Comparison of ENCODE assay signal across 26 cellular contexts in the genomic region with DNA sequence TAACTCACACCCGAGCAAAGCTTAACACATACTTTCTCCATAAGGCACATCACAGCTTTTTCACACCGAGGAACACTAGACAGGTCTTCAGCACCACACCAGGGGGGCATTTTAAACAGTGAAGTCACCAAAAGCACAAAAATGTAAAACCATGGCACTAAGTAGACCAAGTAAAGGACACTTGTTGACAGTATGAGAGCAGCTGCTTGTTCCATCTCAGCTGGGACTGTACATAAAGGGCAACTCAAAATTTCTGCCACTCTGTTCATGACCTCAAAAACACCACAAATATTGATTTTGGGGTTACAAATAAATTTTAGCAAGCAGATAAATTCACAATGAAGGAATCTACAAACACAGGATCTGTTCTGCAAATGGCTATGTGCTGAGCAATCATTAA.
DNase-seq lines count a peak whose midpoint lies in the region; ATAC-seq and TF ChIP-seq lines count a peak whose summit lies in the region.
"Had no signal": no experiment of that assay in that cellular context is flagged by ENCODE, and none has a peak within 500 bp of the region (broad histone marks: within the 10 kb centered on the region; RNA-seq: fewer than 3 reads in every experiment).

No MANE protein-coding gene starts in this region.

- TF ChIP-seq CTCF in GM12864 (IDR thresholded peaks at IDR 0.05; ENCODE audit: low read depth, low read length, missing control alignments) (no peak), endothelial cell (IDR thresholded peaks at IDR 0.05; ENCODE audit: unreplicated experiment) (no peak), upper lobe of right lung (IDR thresholded peaks at IDR 0.05) (no peak)

- DNase-seq in GM12864 (ENCODE audit: low read depth) (no peak), SJCRH30 (peak in 1 of 2 experiments; percentile 25), endothelial cell (ENCODE audit: low spot score) (no peak), upper lobe of right lung (no peak), DMS79 treated with DMSO at 0.1 percent for 48 hours (lab: John Stamatoyannopoulos, UW) (no peak)
- DNase-seq: activated CD8-positive, alpha-beta T cell treated with anti-CD3 and anti-CD28 coated beads, Interleukin-2, amount 10 ng/mL, durations not matched to agents 7 days and 5 days; activated naive CD4-positive, alpha-beta T cell; activated T-cell treated with anti-CD3 and anti-CD28 coated beads, Interleukin-2, amount 50 U/mL, for 1 hour; caudate nucleus; COR-L47; dorsolateral prefrontal cortex; left lung; midbrain; NCI-H1105; NCI-H2029 treated with DMSO at 0.1 percent for 48 hours; NCI-H446 treated with DMSO at 0.1 percent for 48 hours; T-helper 9 cell; testis had no signal

- H3K27me3 ChIP-seq in SJCRH30 (no peaks in the 10 kb centered on the region), upper lobe of right lung (no peaks in the 10 kb centered on the region)
- H3K27me3 ChIP-seq: ascending aorta, dorsolateral prefrontal cortex, left lung, testis had no signal

- H3K4me3 Mint-ChIP-seq in endothelial cell (ENCODE audit: unreplicated experiment), result peak overlapping the region; percentile 11
- H3K4me3 Mint-ChIP-seq in stimulated activated memory B cell treated with anti-CD40 and anti-IgM and Interleukin-4, amounts not matched to agents 10 μg/mL and 1 μg/mL and 100 μg/mL, for 72 hours, result peak overlapping the region; percentile 24
- H3K4me3 Mint-ChIP-seq: activated CD8-positive, alpha-beta T cell treated with anti-CD3 and anti-CD28 coated beads, Interleukin-2, amount 10 ng/mL, durations not matched to agents 7 days and 5 days; neural crest cell had no signal

- H3K4me1 ChIP-seq in SJCRH30, result peaks cover 49% of the 10 kb centered on the region
- no peaks in the 10 kb centered on the region for H3K4me1 ChIP-seq in upper lobe of right lung
- H3K4me1 ChIP-seq: left lung had no signal

- H3K36me3 ChIP-seq in SJCRH30, result no peaks in the 10 kb centered on the region; the same call in 1 of the 2 replicates
- peaks cover 4% of the 10 kb centered on the region for H3K36me3 ChIP-seq in upper lobe of right lung

- H3K9me3 ChIP-seq in SJCRH30 (replicated peaks) (no peaks in the 10 kb centered on the region), upper lobe of right lung (no peaks in the 10 kb centered on the region)
- H3K9me3 ChIP-seq: ascending aorta, left lung, testis had no signal

- H3K27me3 Mint-ChIP-seq in endothelial cell (ENCODE audit: unreplicated experiment), result peaks cover 3% of the 10 kb centered on the region
- H3K27me3 Mint-ChIP-seq in stimulated activated memory B cell treated with anti-CD40 and anti-IgM and Interleukin-4, amounts not matched to agents 10 μg/mL and 1 μg/mL and 100 μg/mL, for 72 hours, result no peaks in the 10 kb centered on the region

- H3K4me3 ChIP-seq in GM12864 (ENCODE audit: low read depth, low read length) (peak overlapping the region; percentile 1; the same call in 1 of the 2 replicates), SJCRH30 (no peak overlapping the region), upper lobe of right lung (no peak overlapping the region)
- H3K4me3 ChIP-seq: ascending aorta, dorsolateral prefrontal cortex, left lung, SK-N-MC, testis had no signal

- no peak for ATAC-seq in stimulated activated memory B cell treated with anti-CD40 and anti-IgM and Interleukin-4, amounts not matched to agents 10 μg/mL and 1 μg/mL and 100 μg/mL, for 72 hours
- no peak for ATAC-seq in HG02798 (IDR thresholded peaks at IDR 0.05; ENCODE audit: poor library complexity, unreplicated experiment)
- no peak for ATAC-seq in upper lobe of right lung
- ATAC-seq: activated CD8-positive, alpha-beta T cell treated with anti-CD3 and anti-CD28 coated beads, Interleukin-2, amount 10 ng/mL, durations not matched to agents 7 days and 5 days; HepG2; left lung had no signal

- H3K27ac Mint-ChIP-seq in endothelial cell (ENCODE audit: unreplicated experiment), result no peak overlapping the region
- peak overlapping the region; percentile 91 for H3K27ac Mint-ChIP-seq in stimulated activated memory B cell treated with anti-CD40 and anti-IgM and Interleukin-4, amounts not matched to agents 10 μg/mL and 1 μg/mL and 100 μg/mL, for 72 hours
- H3K27ac Mint-ChIP-seq: activated CD8-positive, alpha-beta T cell treated with anti-CD3 and anti-CD28 coated beads, Interleukin-2, amount 10 ng/mL, durations not matched to agents 7 days and 5 days had no signal

- intact Hi-C loops in upper lobe of right lung (cut with DNase I), result no loop called here

- H3K27ac ChIP-seq in SJCRH30 (peak overlapping the region; percentile 67; the same call in 1 of the 2 replicates), upper lobe of right lung (no peak overlapping the region)
- H3K27ac ChIP-seq: ascending aorta, dorsolateral prefrontal cortex, epithelial cell of prostate, HL-60, left lung, SK-N-MC, testis had no signal

- no peaks in the 10 kb centered on the region for H3K9me3 Mint-ChIP-seq in endothelial cell (ENCODE audit: unreplicated experiment)
- no peaks in the 10 kb centered on the region for H3K9me3 Mint-ChIP-seq in stimulated activated memory B cell treated with anti-CD40 and anti-IgM and Interleukin-4, amounts not matched to agents 10 μg/mL and 1 μg/mL and 100 μg/mL, for 72 hours
- H3K9me3 Mint-ChIP-seq: neural crest cell had no signal

- H3K4me1 Mint-ChIP-seq in endothelial cell (ENCODE audit: unreplicated experiment), result peaks cover 9% of the 10 kb centered on the region
- peaks cover 66% of the 10 kb centered on the region for H3K4me1 Mint-ChIP-seq in stimulated activated memory B cell treated with anti-CD40 and anti-IgM and Interleukin-4, amounts not matched to agents 10 μg/mL and 1 μg/mL and 100 μg/mL, for 72 hours

- H3K36me3 Mint-ChIP-seq in endothelial cell (ENCODE audit: low read depth, unreplicated experiment), result peaks cover 15% of the 10 kb centered on the region
- peaks cover 15% of the 10 kb centered on the region for H3K36me3 Mint-ChIP-seq in stimulated activated memory B cell treated with anti-CD40 and anti-IgM and Interleukin-4, amounts not matched to agents 10 μg/mL and 1 μg/mL and 100 μg/mL, for 72 hours
